ENCODE assay signal across 15 cellular contexts in the genomic region with DNA sequence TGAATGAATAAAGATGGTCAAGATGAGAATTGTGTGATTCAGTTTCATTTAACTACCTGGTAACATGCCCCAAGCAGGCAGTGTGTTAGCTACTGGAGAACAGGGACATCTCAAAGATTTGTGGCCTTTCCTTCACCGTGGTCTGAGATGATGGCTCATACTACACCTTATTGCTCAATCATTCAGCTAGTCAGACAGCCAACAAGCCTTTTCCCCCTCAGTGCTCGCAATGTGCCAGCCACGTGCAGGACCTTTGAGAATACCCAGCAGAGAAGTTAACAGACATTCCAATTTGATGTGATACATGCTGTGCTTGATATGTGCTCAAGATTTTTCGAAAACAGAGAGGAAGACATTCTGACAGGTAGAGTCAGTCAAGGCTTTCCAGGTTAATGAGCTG.
DNase-seq lines count a peak whose midpoint lies in the region; ATAC-seq, FAIRE-seq and TF ChIP-seq lines count a peak whose summit lies in the region.
"Had no signal": no experiment of that assay in that cellular context is flagged by ENCODE, and none has a peak within 500 bp of the region (broad histone marks: within the 10 kb centered on the region; RNA-seq: fewer than 3 reads in every experiment).

No MANE protein-coding gene starts in this region.

- peaks cover 2 to 12% of the 10 kb centered on the region in 2 experiments for H3K36me3 ChIP-seq in SK-N-SH (replicated peaks in 1 of 2; ENCODE audit: control insufficient read depth in 1 of 2, insufficient read depth in 2 of 2, low read length in 1 of 2)
- no peaks in the 10 kb centered on the region for H3K36me3 ChIP-seq in bronchial epithelial cell (ENCODE audit: control insufficient read depth, insufficient read depth, low read length)
- no peaks in the 10 kb centered on the region for H3K36me3 ChIP-seq in mesenchymal stem cell (ENCODE audit: control insufficient read depth in 1 of 2, insufficient read depth in 2 of 2, low read depth in 1 of 2, low read length in 2 of 2)

- H2AFZ ChIP-seq in SK-N-SH (ENCODE audit: low read depth) (no peak overlapping the region), mesenchymal stem cell (ENCODE audit: low read depth, low read length) (no peak overlapping the region)
- H2AFZ ChIP-seq: GM23338 had no signal

- no peak for DNase-seq in SK-N-SH
- DNase-seq in NB4 (ENCODE audit: low read depth): peak; percentile 24
- DNase-seq in bronchial epithelial cell (ENCODE audit: low read depth): peak; percentile 50
- DNase-seq in mesenchymal stem cell: no peak
- no peak for DNase-seq in NCI-H2029 (lab: John Stamatoyannopoulos, UW)
- DNase-seq in NCI-H524 (lab: John Stamatoyannopoulos, UW): no peak
- DNase-seq: C1 segment of cervical spinal cord, NCI-H1105 treated with DMSO at 0.1 percent for 48 hours, NCI-H187 treated with DMSO at 0.1 percent for 48 hours, NCI-H2171 treated with DMSO at 0.1 percent for 48 hours, NCI-H510A had no signal

- CTCF ChIA-PET in SK-N-SH (lab: Yijun Ruan, JAX): interaction anchor here (1.0 to 1.3 kb wide), 2 partner anchors 61 to 465 kb away, joined by 3 read pairs; no protein-coding TSS in a partner anchor

- FAIRE-seq in bronchial epithelial cell (lab: Jason Lieb, UNC): no peak

- H3K14ac ChIP-seq in mesenchymal stem cell (ENCODE audit: low read length in 2 of 2): no peak overlapping the region

- H3K23ac ChIP-seq in mesenchymal stem cell (ENCODE audit: low read length in 2 of 2): no peak overlapping the region

- no peaks in the 10 kb centered on the region for H4K20me1 ChIP-seq in SK-N-SH (ENCODE audit: insufficient read depth)

- no peaks in the 10 kb centered on the region for H3K27me3 ChIP-seq in SK-N-SH (ENCODE audit: insufficient read depth)
- no peaks in the 10 kb centered on the region for H3K27me3 ChIP-seq in bronchial epithelial cell (ENCODE audit: control insufficient read depth, insufficient read depth, low read length)
- H3K27me3 ChIP-seq in mesenchymal stem cell (ENCODE audit: control insufficient read depth in 1 of 2, insufficient read depth in 1 of 2, low read length in 2 of 2): no peaks in the 10 kb centered on the region

- H3K9ac ChIP-seq in SK-N-SH (no peak overlapping the region), mesenchymal stem cell (ENCODE audit: low read length) (no peak overlapping the region)

- H3K4me2 ChIP-seq in SK-N-SH: no peak overlapping the region
- no peak overlapping the region for H3K4me2 ChIP-seq in mesenchymal stem cell (ENCODE audit: low read length, poor library complexity, severe bottlenecking)
- H3K4me2 ChIP-seq: GM23338 had no signal

- TF ChIP-seq POLR2A in NB4 (IDR thresholded peaks at IDR 0.05; ENCODE audit: extremely low read depth, insufficient read length): no peak

- TF ChIP-seq EP300 in SK-N-SH (IDR thresholded peaks at IDR 0.05; ENCODE audit: borderline replicate concordance in 1 of 2, low read depth in 1 of 2, low read length in 1 of 2): no peak

- ATAC-seq in SK-N-SH treated with all-trans-retinoic acid at 6 μM for 48 hours (no peak), HG02852 (IDR thresholded peaks at IDR 0.05; ENCODE audit: unreplicated experiment) (no peak)
- ATAC-seq: GM23338 had no signal

- H3K4me1 ChIP-seq in SK-N-SH (ENCODE audit: control insufficient read depth in 1 of 2, insufficient read depth in 2 of 2, low read depth in 1 of 2, low read length in 1 of 2) (peaks cover 14 to 45% of the 10 kb centered on the region in 2 experiments), mesenchymal stem cell (ENCODE audit: control insufficient read depth, insufficient read depth, low read depth, low read length) (peaks cover 2% of the 10 kb centered on the region)

- H3K27ac ChIP-seq in SK-N-SH (ENCODE audit: low read depth in 2 of 2, low read length in 1 of 2) (peak overlapping the region; percentile 55 to 61; a peak in 3 of 4 replicates), mesenchymal stem cell (ENCODE audit: low read length, poor library complexity, severe bottlenecking) (no peak overlapping the region)
- H3K27ac ChIP-seq: SK-N-MC had no signal

- H3K79me1 ChIP-seq in mesenchymal stem cell (replicated peaks; ENCODE audit: low read length, poor library complexity, severe bottlenecking): no peaks in the 10 kb centered on the region

- no peak overlapping the region for H4K91ac ChIP-seq in mesenchymal stem cell (ENCODE audit: low read length)

- H3F3A ChIP-seq in SK-N-SH (replicated peaks; ENCODE audit: insufficient read depth): peaks cover 29% of the 10 kb centered on the region

- peaks cover 47% of the 10 kb centered on the region for H3K79me2 ChIP-seq in SK-N-SH (ENCODE audit: insufficient read depth)

- 90% methylated on average over 4 of the region's 4 CpGs for WGBS in SK-N-SH (ENCODE audit: low lambda C conversion rate)
- WGBS in mesenchymal stem cell: 96% methylated on average over 4 of the region's 4 CpGs

- no peak for TF ChIP-seq RAD21 in SK-N-SH (IDR thresholded peaks at IDR 0.05; ENCODE audit: low read length)

- H3K9me3 ChIP-seq in SK-N-SH (no peaks in the 10 kb centered on the region), mesenchymal stem cell (ENCODE audit: control insufficient read depth, low read length) (no peaks in the 10 kb centered on the region)

- no peak overlapping the region for H2AK5ac ChIP-seq in mesenchymal stem cell (ENCODE audit: low read length, severe bottlenecking)

- no peak overlapping the region for H3K18ac ChIP-seq in mesenchymal stem cell (ENCODE audit: low read depth in 1 of 2, low read length in 2 of 2)

- no peak overlapping the region for H2BK12ac ChIP-seq in mesenchymal stem cell (ENCODE audit: low read length in 2 of 2)

- POLR2A ChIA-PET in SK-N-SH (lab: Yijun Ruan, JAX): no interaction called here

- TF ChIP-seq CTCF in SK-N-SH (IDR thresholded peaks at IDR 0.05) (no peak), NB4 (IDR thresholded peaks at IDR 0.05; ENCODE audit: low read depth, low read length) (no peak), bronchial epithelial cell (IDR thresholded peaks at IDR 0.05; ENCODE audit: insufficient read depth, low read length, severe bottlenecking) (no peak)

- H2BK15ac ChIP-seq in mesenchymal stem cell (ENCODE audit: low read depth, poor library complexity, severe bottlenecking): no peak overlapping the region

- H4K8ac ChIP-seq in mesenchymal stem cell (ENCODE audit: low read length): peak overlapping the region; percentile 63

- no peak overlapping the region for H3K4me3 ChIP-seq in SK-N-SH (ENCODE audit: low read depth in 2 of 2, low read length in 1 of 2)
- no peak overlapping the region for H3K4me3 ChIP-seq in NB4 (ENCODE audit: low read depth, low read length)
- H3K4me3 ChIP-seq in bronchial epithelial cell (ENCODE audit: low read depth, low read length): no peak overlapping the region
- no peak overlapping the region for H3K4me3 ChIP-seq in mesenchymal stem cell (ENCODE audit: insufficient read depth in 1 of 2, low read depth in 1 of 2, low read length in 2 of 2)
- H3K4me3 ChIP-seq: GM23338, SK-N-MC had no signal

- H2BK5ac ChIP-seq in mesenchymal stem cell (ENCODE audit: low read depth, low read length, poor library complexity, severe bottlenecking): no peak overlapping the region

- H3K4ac ChIP-seq in mesenchymal stem cell (ENCODE audit: low read depth in 1 of 2, low read length in 2 of 2): no peak overlapping the region

- H3K9me2 ChIP-seq in SK-N-SH: no peaks in the 10 kb centered on the region

- H2BK120ac ChIP-seq in mesenchymal stem cell (ENCODE audit: low read depth, low read length): no peak overlapping the region

TF ChIP-seq in SK-N-SH, 30 proteins besides CTCF, POLR2A, EP300 and RAD21 (continues in another document):
- TF ChIP-seq TAF1 (IDR thresholded peaks at IDR 0.05; ENCODE audit: borderline replicate concordance, low read depth, low read length) (no peak), NRF1 (IDR thresholded peaks at IDR 0.05; ENCODE audit: low read depth, low read length) (no peak), JUND (IDR thresholded peaks at IDR 0.05) (no peak), FOSL2 (IDR thresholded peaks at IDR 0.05; ENCODE audit: borderline replicate concordance, low read depth) (no peak), FOXM1 (IDR thresholded peaks at IDR 0.05; ENCODE audit: low read depth) (no peak), POLR2AphosphoS5 (IDR thresholded peaks at IDR 0.05; ENCODE audit: low read depth, low read length) (no peak), MXI1 (IDR thresholded peaks at IDR 0.05; ENCODE audit: low read depth, low read length) (no peak), PBX3 (IDR thresholded peaks at IDR 0.05) (no peak), SIN3A (IDR thresholded peaks at IDR 0.05; ENCODE audit: borderline replicate concordance, low read depth, low read length) (no peak)

TF ChIP-seq in SK-N-SH treated with all-trans-retinoic acid at 6 μM for 48 hours, 23 proteins besides CTCF, POLR2A, EP300 and RAD21:
- TF ChIP-seq ISL1 (CRISPR knock-in tag; IDR thresholded peaks at IDR 0.05) (no peak), BACH2 (CRISPR knock-in tag; IDR thresholded peaks at IDR 0.05; ENCODE audit: borderline replicate concordance) (no peak), ZFP30 (CRISPR knock-in tag; IDR thresholded peaks at IDR 0.05) (no peak)

Comparison
In these comparisons a context has a peak if more than half of its experiments do, and no peak if none do; other contexts are left out.
1. DNase-seq: peak in NB4 (single experiment) and bronchial epithelial cell (single experiment); none in SK-N-SH (single experiment), mesenchymal stem cell (single experiment), NCI-H2029 (single experiment) and NCI-H524 (0 of 2).